ENCODE assay signal across 6 cellular contexts in genomic region chr10:5052951-5053500, GRCh38. TPM values are rescaled to one million over a fixed set of nuclear protein-coding genes. Genes with fewer than 3 reads are reported as not detected.
"Had no signal": no experiment of that assay in that cellular context is flagged by ENCODE, and none has a peak within 500 bp of the region (broad histone marks: within the 10 kb centered on the region; RNA-seq: fewer than 3 reads in every experiment).

No MANE protein-coding gene starts in this region.

RNA-seq across cellular contexts. Expression of gene AKR1C2, which starts 49.4 kb away (rescaled TPM):
- total RNA-seq: activated naive CD4-positive, alpha-beta T cell treated with anti-CD3 and anti-CD28 coated beads, Interleukin-2, amount 50 U/mL, for 72 hours; activated naive CD8-positive, alpha-beta T cell treated with anti-CD3 and anti-CD28 coated beads for 36 hours; activated naive CD8-positive, alpha-beta T cell treated with anti-CD3 and anti-CD28 coated beads, Interleukin-2, amount 10 ng/mL, durations not matched to agents 7 days and 5 days; activated T-helper 1 cell treated with anti-CD3 and anti-CD28 coated beads, Interleukin-12 subunit alpha, Interleukin-12 subunit beta, Interleukin-2, Interleukin-4 antibody, amounts not matched to agents 30 ng/mL and 10 ng/mL and 1 ng/mL, durations not matched to agents 14 hours and 24 hours and 36 hours; activated T-helper 17 cell treated with anti-CD3 and anti-CD28 coated beads, Interleukin-2, amount 50 U/mL, for 72 hours; activated T-helper 2 cell treated with anti-CD3 and anti-CD28 coated beads, Interferon-gamma antibody, Interleukin-2, Interleukin-4, amounts not matched to agents 10 μg/mL and 5 μg/mL and 100 μg/mL, durations not matched to agents 14 hours and 24 hours and 36 hours had no signal
